ENCODE assay signal across 1 cellular context in genomic region chr12:51917746-51918453, GRCh38.
A peak's percentile ranks its signal among the peaks of the same experiment; 100 is the strongest.
TF ChIP-seq lines count a peak whose summit lies in the region.

No MANE protein-coding gene starts in this region.

TF ChIP-seq in K562, 482 proteins besides CTCF, POLR2A, EP300 and RAD21 (continued from another document and continues in another):
- TF ChIP-seq ZNF407 (IDR thresholded peaks at IDR 0.05; ENCODE audit: low read depth) (no peak), MBD2 (IDR thresholded peaks at IDR 0.05; ENCODE audit: borderline replicate concordance, low read depth) (no peak), ILF3 (IDR thresholded peaks at IDR 0.05; ENCODE audit: borderline replicate concordance) (no peak), SRSF1 (IDR thresholded peaks at IDR 0.05; ENCODE audit: low read depth, low read length) (no peak), BRD9 (IDR thresholded peaks at IDR 0.05; ENCODE audit: low read depth, partially characterized antibody) (no peak), ZBTB34 (CRISPR knock-in tag; IDR thresholded peaks at IDR 0.05) (no peak), ZC3H4 (CRISPR knock-in tag; IDR thresholded peaks at IDR 0.05; ENCODE audit: borderline replicate concordance) (no peak), TEAD4 (IDR thresholded peaks at IDR 0.05; ENCODE audit: low read length) (peak; percentile 94), TEAD4 (CRISPR knock-in tag; IDR thresholded peaks at IDR 0.05; ENCODE audit: borderline replicate concordance) (no peak), FOXJ2 (tag; IDR thresholded peaks at IDR 0.05) (no peak), MEF2A (IDR thresholded peaks at IDR 0.05; ENCODE audit: control insufficient read depth, low read depth, low read length) (no peak), MAFG (tag; conservative IDR thresholded peaks at IDR 0.05) (no peak), PCBP2 (IDR thresholded peaks at IDR 0.05; ENCODE audit: low read depth, low read length, poor library complexity, severe bottlenecking) (no peak), ARID2 (IDR thresholded peaks at IDR 0.05) (no peak), ZBTB26 (CRISPR knock-in tag; IDR thresholded peaks at IDR 0.05) (no peak), SREBF1 (IDR thresholded peaks at IDR 0.05; ENCODE audit: borderline replicate concordance, low read depth, low read length) (no peak), ZNF444 (CRISPR knock-in tag; IDR thresholded peaks at IDR 0.05) (no peak), SLC30A9 (CRISPR knock-in tag; IDR thresholded peaks at IDR 0.05) (no peak), MAX (CRISPR knock-in tag; IDR thresholded peaks at IDR 0.05) (peak; percentile 18; the same call in 1 of the 2 replicates), NCOA4 (IDR thresholded peaks at IDR 0.05; ENCODE audit: partially characterized antibody) (no peak), TOE1 (IDR thresholded peaks at IDR 0.05; ENCODE audit: borderline replicate concordance) (no peak), TOE1 (CRISPR knock-in tag; IDR thresholded peaks at IDR 0.05; ENCODE audit: borderline replicate concordance, low read depth) (no peak), CCAR2 (IDR thresholded peaks at IDR 0.05; ENCODE audit: low read depth, low read length) (no peak), PKNOX1 (IDR thresholded peaks at IDR 0.05) (peak; percentile 39), PCBP1 (IDR thresholded peaks at IDR 0.05; ENCODE audit: low read depth, low read length, poor library complexity, severe bottlenecking) (no peak), SMAD1 (IDR thresholded peaks at IDR 0.05; ENCODE audit: low read depth, low read length, partially characterized antibody) (peak; percentile 56), ZNF586 (CRISPR knock-in tag; conservative IDR thresholded peaks at IDR 0.05) (no peak), GTF3C2 (IDR thresholded peaks at IDR 0.05; ENCODE audit: borderline replicate concordance, extremely low read depth, insufficient read length) (no peak), ZBTB8A (IDR thresholded peaks at IDR 0.05; ENCODE audit: partially characterized antibody) (no peak), NFE2L1 (tag; IDR thresholded peaks at IDR 0.05; ENCODE audit: borderline replicate concordance, low read depth) (no peak), CEBPG (CRISPR knock-in tag; IDR thresholded peaks at IDR 0.05) (no peak), CEBPG (tag; conservative IDR thresholded peaks at IDR 0.05 in 1 of 2, IDR thresholded peaks at IDR 0.05 in 1 of 2) (no peak), ELF1 (tag; IDR thresholded peaks at IDR 0.05) (no peak), MTA1 (IDR thresholded peaks at IDR 0.05; ENCODE audit: borderline replicate concordance) (no peak; the same call in 1 of the 2 replicates), SMARCA5 (IDR thresholded peaks at IDR 0.05) (no peak), ETV5 (CRISPR knock-in tag; IDR thresholded peaks at IDR 0.05; ENCODE audit: low read depth) (no peak), USF1 (CRISPR knock-in tag; IDR thresholded peaks at IDR 0.05) (no peak), ZNF354B (CRISPR knock-in tag; IDR thresholded peaks at IDR 0.05) (no peak), ZNF316 (IDR thresholded peaks at IDR 0.05) (no peak), MCM3 (IDR thresholded peaks at IDR 0.05) (no peak), ZNF644 (tag; IDR thresholded peaks at IDR 0.05; ENCODE audit: low read depth) (0 out of 2 replicates have a peak, but pooled peaks have one; percentile 40), SIN3A (IDR thresholded peaks at IDR 0.05; ENCODE audit: borderline replicate concordance in 2 of 2, control insufficient read depth in 1 of 2, low read depth in 2 of 2, low read length in 2 of 2) (no peak), PHF20 (IDR thresholded peaks at IDR 0.05; ENCODE audit: partially characterized antibody) (no peak), BCLAF1 (IDR thresholded peaks at IDR 0.05; ENCODE audit: borderline replicate concordance in 1 of 2, control insufficient read depth in 1 of 2, low read depth in 2 of 2, low read length in 1 of 2) (no peak), ZSCAN32 (CRISPR knock-in tag; IDR thresholded peaks at IDR 0.05) (no peak), CGGBP1 (CRISPR knock-in tag; IDR thresholded peaks at IDR 0.05) (no peak), GTF2A2 (tag; IDR thresholded peaks at IDR 0.05) (no peak), JUND (IDR thresholded peaks at IDR 0.05; ENCODE audit: borderline replicate concordance, low read depth, low read length) (peak; percentile 41; the same call in 1 of the 2 replicates), JUND (tag; IDR thresholded peaks at IDR 0.05; ENCODE audit: borderline replicate concordance, low read depth, low read length) (peak; percentile 15; the same call in 1 of the 3 replicates)
